8 cellular contexts compared by ENCODE assay signal in genomic region chr6:111591370-111591900, GRCh38. TPM values are rescaled to one million over a fixed set of nuclear protein-coding genes. Genes with fewer than 3 reads are reported as not detected.
DNase-seq lines count a peak whose midpoint lies in the region; ATAC-seq, FAIRE-seq and TF ChIP-seq lines count a peak whose summit lies in the region.

No MANE protein-coding gene starts in this region.

- H3K9me3 ChIP-seq in transverse colon: no peaks in the 10 kb centered on the region

- no peak for ATAC-seq in GM19467 (IDR thresholded peaks at IDR 0.05; ENCODE audit: unreplicated experiment)

- in situ Hi-C loops in transverse colon (cut with MboI; ENCODE audit: low pct_ligation_motif_present in 1 of 4, low pct_unique_long_range_greater_than_20kb in 1 of 4, low sequenced_read_pairs in 3 of 4): loop anchor here in 1 of 4 donors (25.0 kb wide), 1 partner anchor 104 kb away; the partner anchor contains the start of gene REV3L

- TF ChIP-seq POLR2A in transverse colon (IDR thresholded peaks at IDR 0.05): no peak

- DNase-seq in HTR-8/SVneo (ENCODE audit: insufficient read length, low spot score) (peak; percentile 90), amniotic epithelial cell (ENCODE audit: low read depth) (peak; percentile 98), kidney tubule cell (ENCODE audit: low spot score) (peak; percentile 96), transverse colon (peak; percentile 85), iPS-NIHi7 (ENCODE audit: extremely low spot score) (no peak)
- DNase-seq in effector CD8-positive, alpha-beta T cell (lab: John Stamatoyannopoulos, UW): no peak
- no peak for DNase-seq in activated CD4-positive, alpha-beta T cell treated with anti-CD3 and anti-CD28 coated beads, Interleukin-2, amount 50 U/mL, for 1 hour

- no peaks in the 10 kb centered on the region for H3K27me3 ChIP-seq in transverse colon

- 69% methylated on average over 12 of the region's 12 CpGs; no CpG with 5 or more reads in 1 of the 2 donors for WGBS in transverse colon (ENCODE audit: low coverage in 1 of 2), 2 donors

- H3K36me3 ChIP-seq in transverse colon: peaks cover 0 to 7% (median 0%) of the 10 kb centered on the region in 4 donors

- no peak for TF ChIP-seq CTCF in transverse colon (IDR thresholded peaks at IDR 0.05)

- peak overlapping the region; percentile 75 to 80 (median 79) for H3K27ac ChIP-seq in transverse colon

- peak; percentile 86 for FAIRE-seq in HTR-8/SVneo (lab: Jason Lieb, UNC)

- TF ChIP-seq EP300 in transverse colon (IDR thresholded peaks at IDR 0.05; ENCODE audit: low read depth): no peak

- intact Hi-C loops in transverse colon (cut with DNase I; ENCODE audit: low total_unique reads): no loop called here

- H3K4me3 ChIP-seq in transverse colon: no peak overlapping the region

- H3K4me1 ChIP-seq in transverse colon: peaks cover 22 to 63% (median 29%) of the 10 kb centered on the region in 4 donors

RNA-seq across cellular contexts. Expression of gene TRAF3IP2, which starts 14.2 kb away (rescaled TPM):
- 10 to 100 TPM; 33.0 to 57.8 (median 54.5) TPM for total RNA-seq in transverse colon

Comparison
In these comparisons a context has a peak if more than half of its experiments do, and no peak if none do; other contexts are left out.
1. DNase-seq: peak in HTR-8/SVneo (single experiment), amniotic epithelial cell (single experiment), kidney tubule cell (single experiment) and transverse colon (single experiment); none in iPS-NIHi7 (single experiment), effector CD8-positive, alpha-beta T cell (single experiment) and activated CD4-positive, alpha-beta T cell treated with anti-CD3 and anti-CD28 coated beads, Interleukin-2, amount 50 U/mL, for 1 hour (single experiment).